18 cellular contexts compared by ENCODE assay signal in genomic region chr14:92523752-92524151, GRCh38. TPM values are rescaled to one million over a fixed set of nuclear protein-coding genes. Genes with fewer than 3 reads are reported as not detected.
DNase-seq lines count a peak whose midpoint lies in the region; ATAC-seq, FAIRE-seq and TF ChIP-seq lines count a peak whose summit lies in the region.
"Had no signal": no experiment of that assay in that cellular context is flagged by ENCODE, and none has a peak within 500 bp of the region (broad histone marks: within the 10 kb centered on the region; RNA-seq: fewer than 3 reads in every experiment).

No MANE protein-coding gene starts in this region.

- H3K23ac ChIP-seq in neuronal stem cell (ENCODE audit: low read depth, low read length, poor library complexity), result no peak overlapping the region

- H3K9ac ChIP-seq in K562 (ENCODE audit: insufficient read depth in 1 of 2, low read depth in 2 of 2, low read length in 2 of 2), result no peak overlapping the region
- H3K9ac ChIP-seq in neuronal stem cell (ENCODE audit: low read depth, low read length, poor library complexity), result no peak overlapping the region

- H2BK15ac ChIP-seq in neuronal stem cell (ENCODE audit: low read length), result no peak overlapping the region

- H3K9me3 ChIP-seq in K562 (replicated peaks; ENCODE audit: control insufficient read depth, insufficient read depth, low read depth, low read length), result no peaks in the 10 kb centered on the region
- H3K9me3 ChIP-seq in neuronal stem cell (replicated peaks in 1 of 2; ENCODE audit: control insufficient read depth in 2 of 2, insufficient read depth in 1 of 2, low read depth in 1 of 2, low read length in 2 of 2), result no peaks in the 10 kb centered on the region
- no peaks in the 10 kb centered on the region for H3K9me3 ChIP-seq in naive thymus-derived CD4-positive, alpha-beta T cell (ENCODE audit: control insufficient read depth in 2 of 3, low read length in 3 of 3)

- intact Hi-C loops in K562 (cut with micrococcal nuclease), result no loop called here
- intact Hi-C loops in naive thymus-derived CD4-positive, alpha-beta T cell (cut with micrococcal nuclease), result no loop called here

- no TSS peak for BruUV-seq in K562 (replicated peaks; lab: Mats Ljungman, UMichigan)

- no peaks in the 10 kb centered on the region for H3K36me3 ChIP-seq in K562 (ENCODE audit: control insufficient read depth, insufficient read depth, low read length)
- no peaks in the 10 kb centered on the region for H3K36me3 ChIP-seq in neuronal stem cell (replicated peaks in 1 of 2; ENCODE audit: control insufficient read depth in 2 of 2, insufficient read depth in 2 of 2, low read length in 2 of 2)
- no peaks in the 10 kb centered on the region for H3K36me3 ChIP-seq in naive thymus-derived CD4-positive, alpha-beta T cell (ENCODE audit: control insufficient read depth in 2 of 3, insufficient read depth in 3 of 3, low read length in 3 of 3)

- no peak overlapping the region for H4K8ac ChIP-seq in neuronal stem cell (ENCODE audit: low read depth, low read length)

- peaks cover 24% of the 10 kb centered on the region for H3K36me3 Mint-ChIP-seq in stimulated activated naive CD8-positive, alpha-beta T cell treated with anti-CD3 and anti-CD28 coated beads, Interleukin-15, Interleukin-2, amounts not matched to agents 100 ng/mL and 50 ng/mL, for 24 hours (ENCODE audit: low read depth)
- H3K36me3 Mint-ChIP-seq in naive thymus-derived CD4-positive, alpha-beta T cell, result peaks cover 0 to 10% (median 5%) of the 10 kb centered on the region in 5 donors

- no peak overlapping the region for H2BK120ac ChIP-seq in neuronal stem cell (ENCODE audit: low read depth, low read length)

- peaks cover 0 to 25% of the 10 kb centered on the region in 2 experiments; a peak in 2 of 5 replicates for H3K27me3 ChIP-seq in K562 (ENCODE audit: control insufficient read depth in 2 of 2, insufficient read depth in 2 of 2, low read length in 2 of 2)
- H3K27me3 ChIP-seq in neuronal stem cell (ENCODE audit: control insufficient read depth in 3 of 3, insufficient read depth in 3 of 3, low read depth in 1 of 3, low read length in 3 of 3), result no peaks in the 10 kb centered on the region
- H3K27me3 ChIP-seq in naive thymus-derived CD4-positive, alpha-beta T cell (ENCODE audit: control insufficient read depth in 2 of 2, insufficient read depth in 2 of 2, low read length in 2 of 2), result no peaks in the 10 kb centered on the region

- H3K4me2 ChIP-seq in K562 (ENCODE audit: insufficient read depth, low read length), result no peak overlapping the region
- no peak overlapping the region for H3K4me2 ChIP-seq in neuronal stem cell (ENCODE audit: insufficient read depth, low read length, poor library complexity, severe bottlenecking)

- H3K27ac ChIP-seq in K562 (ENCODE audit: extremely low read depth, low read depth, low read length), result no peak overlapping the region
- no peak overlapping the region for H3K27ac ChIP-seq in neuronal stem cell (replicated peaks; ENCODE audit: low read length)
- H3K27ac ChIP-seq in naive thymus-derived CD4-positive, alpha-beta T cell (ENCODE audit: low read depth, low read length), result no peak overlapping the region

- no peak overlapping the region for H3K18ac ChIP-seq in neuronal stem cell (ENCODE audit: low read length)

- H2BK12ac ChIP-seq in neuronal stem cell (ENCODE audit: low read length), result no peak overlapping the region

- no peak for DNase-seq in stimulated activated naive CD8-positive, alpha-beta T cell treated with anti-CD3 and anti-CD28 coated beads, Interleukin-15, Interleukin-2, amounts not matched to agents 100 U/mL and 50 U/mL, for 24 hours
- no peak for DNase-seq in K562 (ENCODE audit: extremely low read depth in 1 of 4, low spot score in 3 of 4)
- no peak for DNase-seq in neuronal stem cell (ENCODE audit: low spot score)
- DNase-seq in ecto neural progenitor cell (ENCODE audit: low spot score), result no peak
- no peak for DNase-seq in naive thymus-derived CD4-positive, alpha-beta T cell
- DNase-seq: ACHN, EL, H7, NCI-H1048, NCI-H146, NCI-H2227 treated with DMSO at 0.1 percent for 48 hours, NCI-H526 had no signal

- no peak overlapping the region for H4K91ac ChIP-seq in neuronal stem cell (ENCODE audit: low read depth, low read length, poor library complexity)

- TF ChIP-seq EP300 in K562 (IDR thresholded peaks at IDR 0.05; ENCODE audit: low read length), result no peak

- no peak for TF ChIP-seq CTCF in K562 (IDR thresholded peaks at IDR 0.05 in 2 of 3, conservative IDR thresholded peaks at IDR 0.05 in 1 of 3; ENCODE audit: insufficient read depth in 2 of 3, low read depth in 1 of 3, low read length in 3 of 3)

- no peak for TF ChIP-seq POLR2A in K562 (conservative IDR thresholded peaks at IDR 0.05)

- peak overlapping the region; percentile 26 for H3K27ac Mint-ChIP-seq in stimulated activated naive CD8-positive, alpha-beta T cell treated with anti-CD3 and anti-CD28 coated beads, Interleukin-15, Interleukin-2, amounts not matched to agents 100 ng/mL and 50 ng/mL, for 24 hours
- H3K27ac Mint-ChIP-seq in naive thymus-derived CD4-positive, alpha-beta T cell, result peak overlapping the region in 3 of 9 donors; percentile 10 to 67 (median 54)
- H3K27ac Mint-ChIP-seq: B cell, IgD-negative memory B cell had no signal

- peak overlapping the region; percentile 79 for H3K14ac ChIP-seq in neuronal stem cell (ENCODE audit: low read length)

- H3K79me2 ChIP-seq in K562 (ENCODE audit: control insufficient read depth, insufficient read depth, low read length), result no peaks in the 10 kb centered on the region

- no peaks in the 10 kb centered on the region for H3K79me1 ChIP-seq in neuronal stem cell (ENCODE audit: low read depth, low read length)

- H2AFZ ChIP-seq in K562 (ENCODE audit: low read depth, low read length) (no peak overlapping the region), neuronal stem cell (ENCODE audit: low read length) (no peak overlapping the region)

- peaks cover 7% of the 10 kb centered on the region for H3K9me3 Mint-ChIP-seq in stimulated activated naive CD8-positive, alpha-beta T cell treated with anti-CD3 and anti-CD28 coated beads, Interleukin-15, Interleukin-2, amounts not matched to agents 100 ng/mL and 50 ng/mL, for 24 hours
- H3K9me3 Mint-ChIP-seq in naive thymus-derived CD4-positive, alpha-beta T cell, result peaks cover 0 to 4% (median 1%) of the 10 kb centered on the region in 11 donors

- TF ChIP-seq RAD21 in K562 (CRISPR knock-in tag; conservative IDR thresholded peaks at IDR 0.05 in 1 of 2, IDR thresholded peaks at IDR 0.05 in 1 of 2), result no peak

- POLR2A ChIA-PET in K562 (lab: Yijun Ruan, JAX), result no interaction called here
- POLR2A ChIA-PET in naive thymus-derived CD4-positive, alpha-beta T cell (lab: Charles Lee), result interaction anchor here (1.4 to 1.5 kb wide), 2 partner anchors 11 to 27 kb away, joined by 3 read pairs; no protein-coding TSS in a partner anchor

- H3K4me1 ChIP-seq in K562 (replicated peaks in 1 of 2; ENCODE audit: control insufficient read depth in 2 of 2, insufficient read depth in 2 of 2, low read length in 2 of 2), result no peaks in the 10 kb centered on the region
- no peaks in the 10 kb centered on the region for H3K4me1 ChIP-seq in neuronal stem cell (ENCODE audit: control insufficient read depth in 2 of 2, insufficient read depth in 1 of 2, low read depth in 1 of 2, low read length in 2 of 2)
- peaks cover 15 to 16% of the 10 kb centered on the region in 2 donors for H3K4me1 ChIP-seq in naive thymus-derived CD4-positive, alpha-beta T cell (ENCODE audit: control insufficient read depth in 2 of 2, insufficient read depth in 2 of 2, low read length in 2 of 2)

- H3K4me1 Mint-ChIP-seq in stimulated activated naive CD8-positive, alpha-beta T cell treated with anti-CD3 and anti-CD28 coated beads, Interleukin-15, Interleukin-2, amounts not matched to agents 100 ng/mL and 50 ng/mL, for 24 hours (ENCODE audit: low read depth), result peaks cover 82% of the 10 kb centered on the region
- peaks cover 7 to 67% (median 35%) of the 10 kb centered on the region in 7 donors for H3K4me1 Mint-ChIP-seq in naive thymus-derived CD4-positive, alpha-beta T cell

- H3K9me1 ChIP-seq in K562 (ENCODE audit: control insufficient read depth, insufficient read depth, low read length), result no peaks in the 10 kb centered on the region

- no peaks in the 10 kb centered on the region for H3K27me3 Mint-ChIP-seq in stimulated activated naive CD8-positive, alpha-beta T cell treated with anti-CD3 and anti-CD28 coated beads, Interleukin-15, Interleukin-2, amounts not matched to agents 100 ng/mL and 50 ng/mL, for 24 hours
- H3K27me3 Mint-ChIP-seq in naive thymus-derived CD4-positive, alpha-beta T cell, result peaks cover 0 to 3% (median 0%) of the 10 kb centered on the region in 5 donors
- H3K27me3 Mint-ChIP-seq: B cell had no signal

- ATAC-seq in stimulated activated naive CD8-positive, alpha-beta T cell treated with anti-CD3 and anti-CD28 coated beads, Interleukin-15, Interleukin-2, amounts not matched to agents 100 U/mL and 50 U/mL, for 24 hours, result no peak
- ATAC-seq in K562 (no peak), HG03457 (IDR thresholded peaks at IDR 0.05; ENCODE audit: unreplicated experiment) (no peak), GM21619 (IDR thresholded peaks at IDR 0.05; ENCODE audit: unreplicated experiment) (no peak)
- ATAC-seq in naive thymus-derived CD4-positive, alpha-beta T cell, result no peak

- no peak overlapping the region for H3K4ac ChIP-seq in neuronal stem cell (ENCODE audit: low read length)

- H3K4me3 ChIP-seq in K562 (no peak overlapping the region), neuronal stem cell (ENCODE audit: low read length in 2 of 2) (no peak overlapping the region)
- no peak overlapping the region for H3K4me3 ChIP-seq in naive thymus-derived CD4-positive, alpha-beta T cell (ENCODE audit: low read length)

- H2BK5ac ChIP-seq in neuronal stem cell (ENCODE audit: low read length), result no peak overlapping the region

- 0% methylated on average over 6 of the region's 6 CpGs for WGBS in K562 (ENCODE audit: insufficient coverage, low coverage, missing lambda C conversion rate)
- no CpG with 5 or more reads among the region's 6 CpGs for WGBS in neuronal stem cell (ENCODE audit: extremely low coverage in 2 of 2, insufficient read length in 2 of 2, insufficient replicate concordance in 1 of 2), 2 donors

- H3K4me3 Mint-ChIP-seq in stimulated activated naive CD8-positive, alpha-beta T cell treated with anti-CD3 and anti-CD28 coated beads, Interleukin-15, Interleukin-2, amounts not matched to agents 100 ng/mL and 50 ng/mL, for 24 hours, result no peak overlapping the region
- H3K4me3 Mint-ChIP-seq in naive thymus-derived CD4-positive, alpha-beta T cell, result no peak overlapping the region
- H3K4me3 Mint-ChIP-seq: B cell, IgD-negative memory B cell had no signal

- in situ Hi-C loops in K562 (cut with MboI), result no loop called here

- FAIRE-seq in K562 (lab: Jason Lieb, UNC), result no peak

- no peaks in the 10 kb centered on the region for H4K20me1 ChIP-seq in K562 (replicated peaks; ENCODE audit: control insufficient read depth, insufficient read depth, low read length)

- no peak overlapping the region for H2AK5ac ChIP-seq in neuronal stem cell (ENCODE audit: low read depth, low read length)

- CTCF ChIA-PET in K562 (lab: Yijun Ruan, JAX; ENCODE audit: low intra/inter-chr PET ratio), result no interaction called here
- CTCF ChIA-PET in naive thymus-derived CD4-positive, alpha-beta T cell (lab: Charles Lee), result interaction anchor here (1.1 kb wide), 1 partner anchor 11 kb away, joined by 3 read pairs; no protein-coding TSS in a partner anchor

RNA-seq across cellular contexts. Expression of gene RIN3, which starts 10.2 kb away (rescaled TPM):
- total RNA-seq in K562 (2011; cell fraction: chromatin; rRNA removed; ENCODE audit: low replicate concordance), result 0.23 TPM in 1 of 2 replicates, not detected in the other
- not detected in 2 replicates for total RNA-seq in K562 (2011; cell fraction: nucleolus; rRNA removed)
- not detected in 2 replicates for total RNA-seq in K562 (2011; cell fraction: nucleoplasm; rRNA removed)
- total RNA-seq in K562 (2014; rRNA removed) (not detected in 2 replicates), K562 (2014; rRNA removed; fragmentation: Illumina TruSeq; extraction: Trizol) (not detected in 2 replicates), K562 (2015; rRNA removed; fragmentation: Illumina TruSeq; extraction: Trizol) (0.07 and 0.34 TPM in 2 replicates), K562 (2021) (0.38 and 0.49 TPM in 2 replicates)
- polyA plus RNA-seq in K562 (2011; rRNA removed) (0.01 and 0.61 TPM in 2 replicates), K562 (2014; fragmentation: Illumina TruSeq; extraction: Trizol) (0.09 and 0.10 TPM in 2 replicates), K562 (2014; fragmentation: Nextera tagmentation; extraction: Ambion mirVana) (not detected), K562 (2014; rRNA removed) (0.03 TPM in 1 of 2 replicates, not detected in the other)
- 0.07 and 0.38 TPM in 2 replicates for polyA plus RNA-seq in K562 (2011; cell fraction: cytosol; rRNA removed)
- 0.79 TPM in 1 of 2 replicates, not detected in the other for polyA plus RNA-seq in K562 (2011; cell fraction: nucleus; rRNA removed)
- polyA plus RNA-seq in K562 (2012), result 0.17 and 0.42 TPM in 2 replicates
- polyA minus RNA-seq in K562 (2011; rRNA and poly(A)+ RNA removed), result 1.4 TPM in 1 of 2 replicates, not detected in the other
- 2.4 TPM in 1 of 2 replicates, not detected in the other for polyA minus RNA-seq in K562 (2011; cell fraction: cytosol; rRNA and poly(A)+ RNA removed)
- 2.6 TPM in 1 of 2 replicates, not detected in the other for polyA minus RNA-seq in K562 (2011; cell fraction: nucleus; rRNA and poly(A)+ RNA removed)
- 1.3 TPM for polyA plus RNA-seq in neuronal stem cell (2013, experiment 1 of 2)
- polyA plus RNA-seq in neuronal stem cell (2013, experiment 2 of 2), result 1.6 TPM
- 100 to 1,000 TPM in 4 of 5 experiments, 10 to 100 TPM in 1; 45.4 to 182 (median 132) TPM for total RNA-seq in naive thymus-derived CD4-positive, alpha-beta T cell
- polyA plus RNA-seq in naive thymus-derived CD4-positive, alpha-beta T cell, result 10 to 100 TPM; 27.2 to 51.2 TPM
- total RNA-seq: OCI-LY7 had no signal

Comparison
In these comparisons a context has a peak if more than half of its experiments do, and no peak if none do; other contexts are left out.
1. RNA of gene RIN3, which starts 10.2 kb away (total RNA-seq): 45.4 to 182 TPM in naive thymus-derived CD4-positive, alpha-beta T cell; 0.07 to 0.49 TPM in K562; every median in the first group is over 10 times any median in the second.